15 cellular contexts compared by ENCODE assay signal in genomic region chr15:51185213-51185619, GRCh38.
"Had no signal": no experiment of that assay in that cellular context is flagged by ENCODE, and none has a peak within 500 bp of the region (broad histone marks: within the 10 kb centered on the region; RNA-seq: fewer than 3 reads in every experiment).

No MANE protein-coding gene starts in this region.

- H3K4me1 ChIP-seq: sigmoid colon, uterus had no signal

- H3K4me1 Mint-ChIP-seq: activated CD4-positive, alpha-beta T cell treated with anti-CD3 and anti-CD28 coated beads, Interleukin-2, amount 10 ng/mL, durations not matched to agents 7 days and 5 days; immature natural killer cell had no signal

- H3K9me3 ChIP-seq: adrenal gland, sigmoid colon, stomach, thoracic aorta, uterus had no signal

- H3K4me3 Mint-ChIP-seq: activated CD4-positive, alpha-beta T cell treated with anti-CD3 and anti-CD28 coated beads, Interleukin-2, amount 10 ng/mL, durations not matched to agents 7 days and 5 days; immature natural killer cell; nephron progenitor cell had no signal

- DNase-seq: activated CD4-positive, alpha-beta T cell treated with anti-CD3 and anti-CD28 coated beads, Interleukin-2, amount 10 ng/mL, durations not matched to agents 7 days and 5 days; activated CD4-positive, CD25-positive, alpha-beta regulatory T cell; activated naive CD4-positive, alpha-beta T cell treated with anti-CD3 and anti-CD28 coated beads, Interleukin-2, amount 50 U/mL, for 16 hours; adrenal gland; central memory CD4-positive, alpha-beta T cell; immature natural killer cell; left colon; mammary epithelial cell; nephron progenitor cell; sigmoid colon; stimulated activated CD4-positive, alpha-beta T cell treated with anti-CD3 and anti-CD28 coated beads, Interleukin-4, amount 100 ng/mL, for 1 hour; stomach; T-helper 1 cell; uterus had no signal

- H3K4me3 ChIP-seq: adrenal gland, sigmoid colon, stomach, thoracic aorta, uterus had no signal

- H3K27ac ChIP-seq: adrenal gland, sigmoid colon, stomach, thoracic aorta, uterus had no signal

- H3K27me3 ChIP-seq: adrenal gland, sigmoid colon, stomach, uterus had no signal

- H3K36me3 ChIP-seq: adrenal gland, sigmoid colon, stomach, thoracic aorta, uterus had no signal

- H3K9me3 Mint-ChIP-seq: activated CD4-positive, alpha-beta T cell treated with anti-CD3 and anti-CD28 coated beads, Interleukin-2, amount 10 ng/mL, durations not matched to agents 7 days and 5 days; immature natural killer cell; nephron progenitor cell had no signal

- H3K36me3 Mint-ChIP-seq: immature natural killer cell had no signal

- H3K27ac Mint-ChIP-seq: activated CD4-positive, alpha-beta T cell treated with anti-CD3 and anti-CD28 coated beads, Interleukin-2, amount 10 ng/mL, durations not matched to agents 7 days and 5 days; immature natural killer cell had no signal
